Comparison of ENCODE assay signal across 1 cellular context in genomic region chr13:33260168-33261098, GRCh38.
TF ChIP-seq lines count a peak whose summit lies in the region.

No MANE protein-coding gene starts in this region.

TF ChIP-seq in HepG2, 621 proteins besides CTCF, POLR2A, EP300 and RAD21 (continued from another document and continues in another):
- TF ChIP-seq, protein P1, sequence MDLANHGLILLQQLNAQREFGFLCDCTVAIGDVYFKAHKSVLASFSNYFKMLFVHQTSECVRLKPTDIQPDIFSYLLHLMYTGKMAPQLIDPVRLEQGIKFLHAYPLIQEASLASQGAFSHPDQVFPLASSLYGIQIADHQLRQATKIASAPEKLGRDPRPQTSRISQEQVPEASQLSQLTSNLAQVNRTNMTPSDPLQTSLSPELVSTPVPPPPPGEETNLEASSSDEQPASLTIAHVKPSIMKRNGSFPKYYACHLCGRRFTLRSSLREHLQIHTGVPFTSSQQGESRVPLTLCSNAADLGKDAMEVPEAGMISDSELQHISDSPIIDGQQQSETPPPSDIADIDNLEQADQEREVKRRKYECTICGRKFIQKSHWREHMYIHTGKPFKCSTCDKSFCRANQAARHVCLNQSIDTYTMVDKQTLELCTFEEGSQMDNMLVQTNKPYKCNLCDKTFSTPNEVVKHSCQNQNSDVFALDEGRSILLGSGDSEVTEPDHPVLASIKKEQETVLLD (CRISPR knock-in tag; IDR thresholded peaks at IDR 0.05; ENCODE audit: low read depth) = no peak
- no peak for TF ChIP-seq SMAD9 (CRISPR knock-in tag; IDR thresholded peaks at IDR 0.05)
- peak; percentile 61; the same call in 1 of the 2 replicates for TF ChIP-seq ZNF747 (CRISPR knock-in tag; IDR thresholded peaks at IDR 0.05; ENCODE audit: borderline replicate concordance)
- no peak for TF ChIP-seq ZNF329 (CRISPR knock-in tag; IDR thresholded peaks at IDR 0.05; ENCODE audit: low read depth)
- no peak for TF ChIP-seq TOE1 (CRISPR knock-in tag; IDR thresholded peaks at IDR 0.05)
- TF ChIP-seq POLR2AphosphoS5 (IDR thresholded peaks at IDR 0.05; ENCODE audit: low read depth, low read length) = peak; percentile 55
- TF ChIP-seq ZNF496 (CRISPR knock-in tag; IDR thresholded peaks at IDR 0.05; ENCODE audit: insufficient replicate concordance) = no peak
- TF ChIP-seq TBX2 (CRISPR knock-in tag; IDR thresholded peaks at IDR 0.05; ENCODE audit: borderline replicate concordance) = peak; percentile 99
- peak; percentile 100 for TF ChIP-seq PATZ1 (CRISPR knock-in tag; IDR thresholded peaks at IDR 0.05)
- TF ChIP-seq ASH2L (IDR thresholded peaks at IDR 0.05; ENCODE audit: insufficient read length, low read depth, low read length) = peak; percentile 81
- no peak for TF ChIP-seq NFIB (CRISPR knock-in tag; IDR thresholded peaks at IDR 0.05; ENCODE audit: borderline replicate concordance)
- no peak for TF ChIP-seq ZNF256 (CRISPR knock-in tag; conservative IDR thresholded peaks at IDR 0.05)
- no peak for TF ChIP-seq ZKSCAN5 (CRISPR knock-in tag; IDR thresholded peaks at IDR 0.05)
- no peak for TF ChIP-seq RELA (CRISPR knock-in tag; IDR thresholded peaks at IDR 0.05)
- TF ChIP-seq ZFP41 (CRISPR knock-in tag; IDR thresholded peaks at IDR 0.05; ENCODE audit: borderline replicate concordance) = no peak
- peak; percentile 82 for TF ChIP-seq ZNF331 (CRISPR knock-in tag; IDR thresholded peaks at IDR 0.05)
- peak; percentile 49; the same call in 1 of the 2 replicates for TF ChIP-seq GATAD1 (CRISPR knock-in tag; IDR thresholded peaks at IDR 0.05)
- TF ChIP-seq HNRNPLL (IDR thresholded peaks at IDR 0.05; ENCODE audit: low read depth, low read length, poor library complexity, severe bottlenecking) = no peak
- peak; percentile 88; the same call in 1 of the 2 replicates for TF ChIP-seq ZBTB20 (CRISPR knock-in tag; IDR thresholded peaks at IDR 0.05; ENCODE audit: borderline replicate concordance, low read depth)
- no peak for TF ChIP-seq ATF7 (IDR thresholded peaks at IDR 0.05)
- no peak for TF ChIP-seq ATF7 (CRISPR knock-in tag; IDR thresholded peaks at IDR 0.05)
- TF ChIP-seq, protein P2, sequence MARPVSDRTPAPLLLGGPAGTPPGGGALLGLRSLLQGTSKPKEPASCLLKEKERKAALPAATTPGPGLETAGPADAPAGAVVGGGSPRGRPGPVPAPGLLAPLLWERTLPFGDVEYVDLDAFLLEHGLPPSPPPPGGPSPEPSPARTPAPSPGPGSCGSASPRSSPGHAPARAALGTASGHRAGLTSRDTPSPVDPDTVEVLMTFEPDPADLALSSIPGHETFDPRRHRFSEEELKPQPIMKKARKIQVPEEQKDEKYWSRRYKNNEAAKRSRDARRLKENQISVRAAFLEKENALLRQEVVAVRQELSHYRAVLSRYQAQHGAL (CRISPR knock-in tag; IDR thresholded peaks at IDR 0.05; ENCODE audit: not compliant biosample characterization) = no peak
- TF ChIP-seq, protein P3, sequence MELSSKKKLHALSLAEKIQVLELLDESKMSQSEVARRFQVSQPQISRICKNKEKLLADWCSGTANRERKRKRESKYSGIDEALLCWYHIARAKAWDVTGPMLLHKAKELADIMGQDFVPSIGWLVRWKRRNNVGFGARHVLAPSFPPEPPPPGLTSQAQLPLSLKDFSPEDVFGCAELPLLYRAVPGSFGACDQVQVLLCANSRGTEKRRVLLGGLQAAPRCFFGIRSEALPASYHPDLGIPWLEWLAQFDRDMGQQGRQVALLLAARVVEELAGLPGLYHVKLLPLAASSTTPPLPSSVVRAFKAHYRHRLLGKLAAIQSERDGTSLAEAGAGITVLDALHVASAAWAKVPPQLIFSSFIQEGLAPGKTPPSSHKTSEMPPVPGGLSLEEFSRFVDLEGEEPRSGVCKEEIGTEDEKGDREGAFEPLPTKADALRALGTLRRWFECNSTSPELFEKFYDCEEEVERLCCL (CRISPR knock-in tag; IDR thresholded peaks at IDR 0.05; ENCODE audit: borderline replicate concordance) = no peak
- TF ChIP-seq ZNF713 (CRISPR knock-in tag; IDR thresholded peaks at IDR 0.05) = no peak
- 0 out of 2 replicates have a peak, but pooled peaks have one; percentile 41 for TF ChIP-seq ARNT2 (CRISPR knock-in tag; IDR thresholded peaks at IDR 0.05; ENCODE audit: low read depth)
- peak; percentile 72; the same call in 1 of the 2 replicates for TF ChIP-seq MAX (IDR thresholded peaks at IDR 0.05)
- TF ChIP-seq ATF7-NPFF (CRISPR knock-in tag; IDR thresholded peaks at IDR 0.05; ENCODE audit: low read depth) = no peak
- peak; percentile 45; the same call in 1 of the 2 replicates for TF ChIP-seq ZNF556 (CRISPR knock-in tag; IDR thresholded peaks at IDR 0.05; ENCODE audit: borderline replicate concordance)
- TF ChIP-seq ZNF557 (CRISPR knock-in tag; IDR thresholded peaks at IDR 0.05) = no peak
- no peak for TF ChIP-seq ZNF83 (CRISPR knock-in tag; IDR thresholded peaks at IDR 0.05; ENCODE audit: borderline replicate concordance)
- peak; percentile 90 for TF ChIP-seq HMG20A (CRISPR knock-in tag; IDR thresholded peaks at IDR 0.05; ENCODE audit: borderline replicate concordance)
- TF ChIP-seq ZNF292 (CRISPR knock-in tag; IDR thresholded peaks at IDR 0.05; ENCODE audit: borderline replicate concordance, low read depth) = peak; percentile 66; the same call in 1 of the 2 replicates
- peak; percentile 92 for TF ChIP-seq HNF4G (IDR thresholded peaks at IDR 0.05; ENCODE audit: borderline replicate concordance, low read depth, low read length)
- peak; percentile 79; the same call in 1 of the 2 replicates for TF ChIP-seq HNF4G (CRISPR knock-in tag; IDR thresholded peaks at IDR 0.05; ENCODE audit: borderline replicate concordance, low read depth)
- no peak for TF ChIP-seq ATAD3A (CRISPR knock-in tag; IDR thresholded peaks at IDR 0.05)
- TF ChIP-seq MAF1 (CRISPR knock-in tag; IDR thresholded peaks at IDR 0.05; ENCODE audit: borderline replicate concordance) = no peak
- TF ChIP-seq ZNF296 (CRISPR knock-in tag; conservative IDR thresholded peaks at IDR 0.05) = no peak
- no peak for TF ChIP-seq XBP1 (CRISPR knock-in tag; IDR thresholded peaks at IDR 0.05)
- no peak for TF ChIP-seq ZNF563 (CRISPR knock-in tag; IDR thresholded peaks at IDR 0.05)
- no peak for TF ChIP-seq SMARCE1 (IDR thresholded peaks at IDR 0.05; ENCODE audit: borderline replicate concordance)
- TF ChIP-seq ZNF180 (CRISPR knock-in tag; IDR thresholded peaks at IDR 0.05; ENCODE audit: borderline replicate concordance, low read depth) = no peak
- peak; percentile 3; the same call in 1 of the 2 replicates for TF ChIP-seq SMC3 (IDR thresholded peaks at IDR 0.05; ENCODE audit: low read length)
- TF ChIP-seq SP2 (CRISPR knock-in tag; IDR thresholded peaks at IDR 0.05) = no peak
- TF ChIP-seq STAG1 (CRISPR knock-in tag; IDR thresholded peaks at IDR 0.05) = no peak
- no peak for TF ChIP-seq CCAR2 (optimal IDR thresholded peaks at IDR 0.05; ENCODE audit: low read depth, low read length)
- no peak for TF ChIP-seq ZNF432 (CRISPR knock-in tag; IDR thresholded peaks at IDR 0.05; ENCODE audit: borderline replicate concordance)
- TF ChIP-seq SMYD3 (CRISPR knock-in tag; IDR thresholded peaks at IDR 0.05) = peak; percentile 40; the same call in 1 of the 2 replicates
- no peak for TF ChIP-seq SIN3A (IDR thresholded peaks at IDR 0.05; ENCODE audit: borderline replicate concordance, low read depth, low read length)
- TF ChIP-seq ZBTB1 (CRISPR knock-in tag; IDR thresholded peaks at IDR 0.05; ENCODE audit: borderline replicate concordance) = no peak
- peak; percentile 68; the same call in 1 of the 2 replicates for TF ChIP-seq ZSCAN5A (CRISPR knock-in tag; IDR thresholded peaks at IDR 0.05; ENCODE audit: borderline replicate concordance)
- no peak for TF ChIP-seq GPN1 (CRISPR knock-in tag; IDR thresholded peaks at IDR 0.05; ENCODE audit: borderline replicate concordance)
- no peak for TF ChIP-seq ZNF749 (CRISPR knock-in tag; IDR thresholded peaks at IDR 0.05; ENCODE audit: borderline replicate concordance)
- TF ChIP-seq, protein P4, sequence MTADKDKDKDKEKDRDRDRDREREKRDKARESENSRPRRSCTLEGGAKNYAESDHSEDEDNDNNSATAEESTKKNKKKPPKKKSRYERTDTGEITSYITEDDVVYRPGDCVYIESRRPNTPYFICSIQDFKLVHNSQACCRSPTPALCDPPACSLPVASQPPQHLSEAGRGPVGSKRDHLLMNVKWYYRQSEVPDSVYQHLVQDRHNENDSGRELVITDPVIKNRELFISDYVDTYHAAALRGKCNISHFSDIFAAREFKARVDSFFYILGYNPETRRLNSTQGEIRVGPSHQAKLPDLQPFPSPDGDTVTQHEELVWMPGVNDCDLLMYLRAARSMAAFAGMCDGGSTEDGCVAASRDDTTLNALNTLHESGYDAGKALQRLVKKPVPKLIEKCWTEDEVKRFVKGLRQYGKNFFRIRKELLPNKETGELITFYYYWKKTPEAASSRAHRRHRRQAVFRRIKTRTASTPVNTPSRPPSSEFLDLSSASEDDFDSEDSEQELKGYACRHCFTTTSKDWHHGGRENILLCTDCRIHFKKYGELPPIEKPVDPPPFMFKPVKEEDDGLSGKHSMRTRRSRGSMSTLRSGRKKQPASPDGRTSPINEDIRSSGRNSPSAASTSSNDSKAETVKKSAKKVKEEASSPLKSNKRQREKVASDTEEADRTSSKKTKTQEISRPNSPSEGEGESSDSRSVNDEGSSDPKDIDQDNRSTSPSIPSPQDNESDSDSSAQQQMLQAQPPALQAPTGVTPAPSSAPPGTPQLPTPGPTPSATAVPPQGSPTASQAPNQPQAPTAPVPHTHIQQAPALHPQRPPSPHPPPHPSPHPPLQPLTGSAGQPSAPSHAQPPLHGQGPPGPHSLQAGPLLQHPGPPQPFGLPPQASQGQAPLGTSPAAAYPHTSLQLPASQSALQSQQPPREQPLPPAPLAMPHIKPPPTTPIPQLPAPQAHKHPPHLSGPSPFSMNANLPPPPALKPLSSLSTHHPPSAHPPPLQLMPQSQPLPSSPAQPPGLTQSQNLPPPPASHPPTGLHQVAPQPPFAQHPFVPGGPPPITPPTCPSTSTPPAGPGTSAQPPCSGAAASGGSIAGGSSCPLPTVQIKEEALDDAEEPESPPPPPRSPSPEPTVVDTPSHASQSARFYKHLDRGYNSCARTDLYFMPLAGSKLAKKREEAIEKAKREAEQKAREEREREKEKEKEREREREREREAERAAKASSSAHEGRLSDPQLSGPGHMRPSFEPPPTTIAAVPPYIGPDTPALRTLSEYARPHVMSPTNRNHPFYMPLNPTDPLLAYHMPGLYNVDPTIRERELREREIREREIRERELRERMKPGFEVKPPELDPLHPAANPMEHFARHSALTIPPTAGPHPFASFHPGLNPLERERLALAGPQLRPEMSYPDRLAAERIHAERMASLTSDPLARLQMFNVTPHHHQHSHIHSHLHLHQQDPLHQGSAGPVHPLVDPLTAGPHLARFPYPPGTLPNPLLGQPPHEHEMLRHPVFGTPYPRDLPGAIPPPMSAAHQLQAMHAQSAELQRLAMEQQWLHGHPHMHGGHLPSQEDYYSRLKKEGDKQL (CRISPR knock-in tag; IDR thresholded peaks at IDR 0.05; ENCODE audit: low read depth) = peak; percentile 90
- TF ChIP-seq KDM4B (CRISPR knock-in tag; IDR thresholded peaks at IDR 0.05) = 0 out of 2 replicates have a peak, but pooled peaks have one; percentile 31
- TF ChIP-seq, protein P5, sequence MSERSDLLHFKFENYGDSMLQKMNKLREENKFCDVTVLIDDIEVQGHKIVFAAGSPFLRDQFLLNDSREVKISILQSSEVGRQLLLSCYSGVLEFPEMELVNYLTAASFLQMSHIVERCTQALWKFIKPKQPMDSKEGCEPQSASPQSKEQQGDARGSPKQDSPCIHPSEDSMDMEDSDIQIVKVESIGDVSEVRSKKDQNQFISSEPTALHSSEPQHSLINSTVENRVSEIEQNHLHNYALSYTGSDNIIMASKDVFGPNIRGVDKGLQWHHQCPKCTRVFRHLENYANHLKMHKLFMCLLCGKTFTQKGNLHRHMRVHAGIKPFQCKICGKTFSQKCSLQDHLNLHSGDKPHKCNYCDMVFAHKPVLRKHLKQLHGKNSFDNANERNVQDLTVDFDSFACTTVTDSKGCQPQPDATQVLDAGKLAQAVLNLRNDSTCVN (CRISPR knock-in tag; IDR thresholded peaks at IDR 0.05; ENCODE audit: borderline replicate concordance) = no peak
